In the genomic region with DNA sequence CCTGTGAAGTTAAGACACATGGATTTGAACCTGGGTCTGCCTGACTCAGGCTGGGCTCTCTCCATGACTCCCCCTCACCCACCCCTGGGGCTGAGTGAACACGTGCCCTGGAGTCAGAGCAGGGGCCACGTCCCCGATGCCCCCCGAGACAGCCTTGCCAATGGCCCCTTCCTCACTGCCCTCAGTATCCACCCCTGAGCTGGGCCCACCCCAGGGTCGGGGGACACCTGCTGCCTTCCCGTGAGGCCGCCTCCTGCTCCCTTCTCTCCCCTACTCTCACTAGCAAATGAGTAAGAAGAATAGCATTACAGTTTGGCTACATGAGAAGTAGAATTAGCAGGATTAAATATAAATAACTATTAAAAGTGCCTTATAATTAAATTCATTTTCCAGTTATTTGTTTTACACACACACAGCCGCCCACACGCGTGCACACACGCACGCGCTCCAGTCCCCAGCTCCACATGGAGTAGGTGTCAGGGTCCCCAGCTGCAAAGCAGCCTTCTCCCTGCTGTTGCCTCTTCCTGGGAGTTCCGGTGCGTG, we compare ENCODE assay signal across 30 cellular contexts.
"Had no signal": no experiment of that assay in that cellular context is flagged by ENCODE, and none has a peak within 500 bp of the region (broad histone marks: within the 10 kb centered on the region; RNA-seq: fewer than 3 reads in every experiment).

No MANE protein-coding gene starts in this region.

- H3K27me3 ChIP-seq: ascending aorta, breast epithelium, cardiac muscle cell, colonic mucosa had no signal

- H3K4me3 ChIP-seq: ascending aorta, breast epithelium, cardiac muscle cell, colonic mucosa, esophagus squamous epithelium, gastroesophageal sphincter, heart right ventricle had no signal

- H3K36me3 ChIP-seq: ascending aorta, breast epithelium, cardiac muscle cell, colonic mucosa, esophagus squamous epithelium, gastroesophageal sphincter, heart right ventricle had no signal

- FAIRE-seq: endometrium, endothelial cell of umbilical vein had no signal

- H3K9me3 ChIP-seq: ascending aorta, breast epithelium, colonic mucosa, esophagus squamous epithelium, gastroesophageal sphincter, heart right ventricle had no signal

- DNase-seq: activated CD4-positive, alpha-beta memory T cell treated with anti-CD3 and anti-CD28 coated beads for 36 hours; activated CD4-positive, alpha-beta T cell treated with anti-CD3 and anti-CD28 coated beads for 36 hours; activated CD4-positive, alpha-beta T cell treated with anti-CD3 and anti-CD28 coated beads, Interleukin-2, amount 10 ng/mL, durations not matched to agents 24 days and 14 days; activated CD4-positive, CD25-positive, alpha-beta regulatory T cell; activated CD4-positive, CD25-positive, alpha-beta regulatory T cell treated with anti-CD3 and anti-CD28 coated beads, Interleukin-2, amount 50 U/mL, for 72 hours; activated CD8-positive, alpha-beta memory T cell treated with anti-CD3 and anti-CD28 coated beads, Interleukin-2, amount 10 ng/mL, durations not matched to agents 7 days and 5 days; activated CD8-positive, alpha-beta memory T cell treated with anti-CD3 and anti-CD28 coated beads, Interleukin-2, amount 50 U/mL, for 4 hours; activated CD8-positive, alpha-beta T cell treated with anti-CD3 and anti-CD28 coated beads, Interleukin-2, amount 10 ng/mL, durations not matched to agents 7 days and 5 days; activated gamma-delta T cell; activated naive CD4-positive, alpha-beta T cell; activated naive CD4-positive, alpha-beta T cell treated with anti-CD3 and anti-CD28 coated beads, Interleukin-2, amount 10 ng/mL, durations not matched to agents 7 days and 5 days; activated naive CD8-positive, alpha-beta T cell treated with anti-CD3 and anti-CD28 coated beads, Interleukin-2, amount 10 ng/mL, durations not matched to agents 7 days and 5 days; activated T-cell treated with anti-CD3 and anti-CD28 coated beads, Interleukin-2, amount 50 U/mL, for 1 hour; activated T-cell treated with anti-CD3 and anti-CD28 coated beads, Interleukin-2, amount 50 U/mL, for 48 hours; central memory CD4-positive, alpha-beta T cell; cerebellar nuclear complex; colonic mucosa; effector CD8-positive, alpha-beta T cell; esophagus squamous epithelium; foreskin melanocyte; heart right ventricle; T-helper 2 cell had no signal

- ATAC-seq: activated CD4-positive, alpha-beta T cell treated with anti-CD3 and anti-CD28 coated beads for 36 hours; activated CD8-positive, alpha-beta memory T cell treated with anti-CD3 and anti-CD28 coated beads, Interleukin-2, amount 10 ng/mL, durations not matched to agents 7 days and 5 days; activated CD8-positive, alpha-beta T cell treated with anti-CD3 and anti-CD28 coated beads, Interleukin-2, amount 10 ng/mL, durations not matched to agents 7 days and 5 days; activated naive CD4-positive, alpha-beta T cell treated with anti-CD3 and anti-CD28 coated beads, Interleukin-2, amount 50 U/mL, for 72 hours; gastroesophageal sphincter; heart right ventricle had no signal

- H3K4me1 ChIP-seq: ascending aorta, breast epithelium, colonic mucosa, gastroesophageal sphincter, heart right ventricle had no signal

- H3K27ac ChIP-seq: ascending aorta, breast epithelium, cardiac muscle cell, colonic mucosa, epithelial cell of prostate, esophagus squamous epithelium, gastroesophageal sphincter, heart right ventricle had no signal
